Comparison of ENCODE assay signal across 5 cellular contexts in genomic region chr18:50058731-50059130, GRCh38.
"Had no signal": no experiment of that assay in that cellular context is flagged by ENCODE, and none has a peak within 500 bp of the region (broad histone marks: within the 10 kb centered on the region; RNA-seq: fewer than 3 reads in every experiment).

No MANE protein-coding gene starts in this region.

- ATAC-seq: GM23338, HepG2 had no signal

- H3K27ac ChIP-seq: HL-60 had no signal

- DNase-seq: H9, HCEC 1CT had no signal

- H3K4me3 ChIP-seq: GM23338 had no signal
